8 cellular contexts compared by ENCODE assay signal in genomic region chr14:60092516-60092915, GRCh38. TPM values are rescaled to one million over a fixed set of nuclear protein-coding genes. Genes with fewer than 3 reads are reported as not detected.
DNase-seq lines count a peak whose midpoint lies in the region; ATAC-seq and TF ChIP-seq lines count a peak whose summit lies in the region.

No MANE protein-coding gene starts in this region.

- H3K36me3 ChIP-seq in spleen = peaks cover 0 to 5% (median 0%) of the 10 kb centered on the region in 6 donors

- peak overlapping the region; percentile 57 to 84 (median 64) for H3K4me3 ChIP-seq in spleen

- ATAC-seq in GM21723 (IDR thresholded peaks at IDR 0.05; ENCODE audit: unreplicated experiment) = no peak

- no peaks in the 10 kb centered on the region for H3K9me3 ChIP-seq in spleen

- intact Hi-C loops in spleen (cut with DNase I; ENCODE audit: low total_unique reads) = loop anchor here (5.0 to 10.0 kb wide), 2 partner anchors 70 to 608 kb away; partner anchors contain the start of genes JKAMP and L3HYPDH

- in situ Hi-C loops in T47D (cut with HindIII; ENCODE audit: low pct_unique_long_range_greater_than_20kb, low sequenced_read_pairs) = no loop called here

- peaks cover 18 to 46% (median 37%) of the 10 kb centered on the region in 6 donors for H3K4me1 ChIP-seq in spleen

- H3K27me3 ChIP-seq in spleen (replicated peaks in 1 of 7) = no peaks in the 10 kb centered on the region

- peak overlapping the region; percentile 94 to 99 (median 97) for H3K27ac ChIP-seq in spleen

- TF ChIP-seq CTCF in GM20000 (IDR thresholded peaks at IDR 0.05; ENCODE audit: extremely low read depth, missing control alignments) (no peak), spleen (IDR thresholded peaks at IDR 0.05 in 8 of 11, conservative IDR thresholded peaks at IDR 0.05 in 3 of 11) (no peak)

- DNase-seq in AML-193 (lab: John Stamatoyannopoulos, UW) (peak; percentile 22 to 38), GM20000 (ENCODE audit: low spot score) (peak; percentile 17), RKO (ENCODE audit: low spot score) (peak; percentile 51), T47D (ENCODE audit: low read depth in 1 of 2, low spot score in 1 of 2) (peak; percentile 23), iris pigment epithelial cell (ENCODE audit: low read depth) (peak; percentile 62), spleen (no peak)
- DNase-seq in activated effector memory CD4-positive, alpha-beta T cell treated with anti-CD3 and anti-CD28 coated beads, Interleukin-2, amount 50 U/mL, for 16 hours = no peak

- 0 to 1% (median 1%) methylated on average over 14 of the region's 14 CpGs for WGBS in spleen, 5 donors

- no peak for TF ChIP-seq POLR2A in spleen (IDR thresholded peaks at IDR 0.05)

RNA-seq across cellular contexts. Expression of gene PCNX4, which starts 0.8 kb away (rescaled TPM):
- 100 to 1,000 TPM in 1 of 7 donors, 10 to 100 TPM in 6; 40.2 to 102 (median 51.9) TPM for total RNA-seq in spleen
- polyA plus RNA-seq in spleen = 10 to 100 TPM; 11.5 to 12.7 (median 12.2) TPM

Comparison
In these comparisons a context has a peak if more than half of its experiments do, and no peak if none do; other contexts are left out.
1. DNase-seq: peak in AML-193 (2 of 2), GM20000 (single experiment), RKO (single experiment), T47D (2 of 2) and iris pigment epithelial cell (single experiment); none in spleen (single experiment) and activated effector memory CD4-positive, alpha-beta T cell treated with anti-CD3 and anti-CD28 coated beads, Interleukin-2, amount 50 U/mL, for 16 hours (single experiment).